Comparison of ENCODE assay signal across 1 cellular context in genomic region chr5:93588586-93589347, GRCh38.
TF ChIP-seq lines count a peak whose summit lies in the region.

No MANE protein-coding gene starts in this region.

TF ChIP-seq in GM23338, 12 proteins besides CTCF, POLR2A, EP300 and RAD21 (continued from another document):
- TF ChIP-seq ZNF462 (CRISPR knock-in tag; IDR thresholded peaks at IDR 0.05): no peak
- no peak for TF ChIP-seq NANOG (IDR thresholded peaks at IDR 0.05; ENCODE audit: borderline replicate concordance)
- no peak for TF ChIP-seq ZNF331 (CRISPR knock-in tag; IDR thresholded peaks at IDR 0.05; ENCODE audit: low read depth)
- TF ChIP-seq ETS1 (IDR thresholded peaks at IDR 0.05): no peak
- TF ChIP-seq CREB1 (CRISPR knock-in tag; IDR thresholded peaks at IDR 0.05; ENCODE audit: low read depth): no peak
